Comparison of ENCODE assay signal across 17 cellular contexts in the genomic region with DNA sequence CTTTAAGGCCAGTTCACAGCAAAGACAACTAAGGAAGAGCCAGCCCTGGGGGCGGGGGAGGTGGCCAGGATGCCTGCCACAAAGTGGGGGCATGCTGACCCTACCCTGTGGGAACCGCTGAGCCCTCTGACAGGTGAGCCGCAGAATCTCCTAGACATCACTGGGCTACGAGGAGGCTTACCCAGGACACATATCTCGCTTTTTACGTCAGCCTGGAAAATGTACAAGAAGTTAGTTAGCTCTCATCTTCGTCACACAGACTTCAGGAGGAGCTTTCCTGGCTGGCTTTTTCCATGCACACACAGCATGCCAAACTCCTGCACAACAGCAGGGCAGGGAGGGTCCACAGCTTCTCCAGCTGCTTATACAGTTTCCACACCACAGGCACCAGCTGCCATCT.
A peak's percentile ranks its signal among the peaks of the same experiment; 100 is the strongest.
DNase-seq lines count a peak whose midpoint lies in the region; ATAC-seq and TF ChIP-seq lines count a peak whose summit lies in the region.
"Had no signal": no experiment of that assay in that cellular context is flagged by ENCODE, and none has a peak within 500 bp of the region (broad histone marks: within the 10 kb centered on the region; RNA-seq: fewer than 3 reads in every experiment).

No MANE protein-coding gene starts in this region.

- H3K36me3 ChIP-seq in body of pancreas (replicated peaks in 1 of 2; ENCODE audit: insufficient read depth in 1 of 2, low read depth in 2 of 2), result peaks cover 0 to 8% of the 10 kb centered on the region in 2 donors
- H3K36me3 ChIP-seq in lung (ENCODE audit: control insufficient read depth in 2 of 2, insufficient read depth in 2 of 2, low read length in 2 of 2), result peaks cover 2 to 5% of the 10 kb centered on the region in 2 donors
- H3K36me3 ChIP-seq in thoracic aorta, result no peaks in the 10 kb centered on the region
- no peaks in the 10 kb centered on the region for H3K36me3 ChIP-seq in psoas muscle (ENCODE audit: insufficient read depth in 1 of 2, low read depth in 1 of 2)

- H3K4me3 ChIP-seq in body of pancreas, result no peak overlapping the region
- no peak overlapping the region for H3K4me3 ChIP-seq in fibroblast of the aortic adventitia (ENCODE audit: low read depth, low read length)
- no peak overlapping the region for H3K4me3 ChIP-seq in lung
- no peak overlapping the region for H3K4me3 ChIP-seq in thoracic aorta
- no peak overlapping the region for H3K4me3 ChIP-seq in psoas muscle

- 77 to 86% methylated on average over 7 of the region's 7 CpGs for WGBS in body of pancreas, 2 donors
- WGBS in lung, 2 donors, result 89 to 92% methylated on average over 7 of the region's 7 CpGs
- WGBS in psoas muscle, 3 donors, result 89 to 96% (median 91%) methylated on average over 7 of the region's 7 CpGs

- intact Hi-C loops in body of pancreas (cut with DNase I), result no loop called here
- intact Hi-C loops in psoas muscle (cut with DNase I), result loop anchor here (5.0 to 10.0 kb wide), 3 partner anchors 128 to 385 kb away; partner anchors contain the start of genes ANKRD37 (in 1 of the 2), CCDC110 (in 1 of the 2) and LRP2BP (in 1 of the 2)

- DNase-seq in body of pancreas (no peak), fibroblast of the aortic adventitia (ENCODE audit: low read depth) (peak; percentile 51), lung (ENCODE audit: low spot score) (no peak), thoracic aorta (ENCODE audit: low spot score) (no peak), psoas muscle (no peak), SKM-1 treated with dmso at 0.1 percent for 144 hours (lab: John Stamatoyannopoulos, UW; ENCODE audit: unreplicated experiment) (no peak)
- DNase-seq: activated CD4-positive, alpha-beta T cell treated with anti-CD3 and anti-CD28 coated beads for 1 hour; activated CD8-positive, alpha-beta T cell treated with anti-CD3 and anti-CD28 coated beads, Interleukin-2, amount 10 ng/mL, durations not matched to agents 7 days and 5 days; cerebellar nuclear complex; H9; kidney glomerular epithelial cell; RPMI8226; small intestine; stimulated activated CD4-positive, alpha-beta T cell treated with anti-CD3 and anti-CD28 coated beads, Interleukin-2, amount 100 ng/mL, for 24 hours; T-helper 17 cell had no signal

- H3K9me3 ChIP-seq in body of pancreas (no peaks in the 10 kb centered on the region), lung (ENCODE audit: control insufficient read depth in 2 of 2, insufficient read depth in 1 of 2, low read length in 1 of 2) (no peaks in the 10 kb centered on the region), thoracic aorta (no peaks in the 10 kb centered on the region), psoas muscle (no peaks in the 10 kb centered on the region)

- peak overlapping the region in 1 of 4 donors; percentile 9 for H3K27ac ChIP-seq in body of pancreas
- H3K27ac ChIP-seq in lung (ENCODE audit: low read depth in 1 of 2, low read length in 1 of 2), result peak overlapping the region; percentile 5 to 11
- H3K27ac ChIP-seq in thoracic aorta, result peak overlapping the region; percentile 43 to 46
- no peak overlapping the region for H3K27ac ChIP-seq in psoas muscle

- H3K4me1 ChIP-seq in body of pancreas, result no peaks in the 10 kb centered on the region
- H3K4me1 ChIP-seq in lung (ENCODE audit: control insufficient read depth in 2 of 2, insufficient read depth in 2 of 2, low read length in 2 of 2), result no peaks in the 10 kb centered on the region
- peaks cover 12 to 42% of the 10 kb centered on the region in 2 donors for H3K4me1 ChIP-seq in thoracic aorta (ENCODE audit: control insufficient read depth in 1 of 2, low read depth in 2 of 2)
- peaks cover 4% of the 10 kb centered on the region for H3K4me1 ChIP-seq in psoas muscle

- ATAC-seq in body of pancreas (peak; percentile 8), lung (ENCODE audit: insufficient read depth, low FRiP score) (no peak), thoracic aorta (ENCODE audit: insufficient number of reproducible peaks, low FRiP score, low read depth) (no peak), psoas muscle (no peak)
- no peak for ATAC-seq in activated CD4-positive, CD25-positive, alpha-beta regulatory T cell treated with anti-CD3 and anti-CD28 coated beads, Interleukin-2, amount 50 U/mL, for 24 hours
- ATAC-seq: activated CD8-positive, alpha-beta T cell treated with anti-CD3 and anti-CD28 coated beads, Interleukin-2, amount 10 ng/mL, durations not matched to agents 7 days and 5 days; activated naive CD4-positive, alpha-beta T cell treated with anti-CD3 and anti-CD28 coated beads, Interleukin-2, amount 50 U/mL, for 72 hours; T-helper 17 cell had no signal

- H3K27me3 ChIP-seq in body of pancreas, result no peaks in the 10 kb centered on the region
- H3K27me3 ChIP-seq in lung (ENCODE audit: control insufficient read depth, insufficient read depth), result no peaks in the 10 kb centered on the region
- H3K27me3 ChIP-seq in thoracic aorta (replicated peaks; ENCODE audit: insufficient read depth), result no peaks in the 10 kb centered on the region
- H3K27me3 ChIP-seq in psoas muscle (ENCODE audit: insufficient read depth in 3 of 3, low read length in 2 of 3), result no peaks in the 10 kb centered on the region

- no peak for TF ChIP-seq POLR2A in body of pancreas (IDR thresholded peaks at IDR 0.05)

- no peak for TF ChIP-seq CTCF in body of pancreas (IDR thresholded peaks at IDR 0.05)
- no peak for TF ChIP-seq CTCF in fibroblast of the aortic adventitia (IDR thresholded peaks at IDR 0.05; ENCODE audit: insufficient read depth, low read length)
- TF ChIP-seq CTCF in lung (IDR thresholded peaks at IDR 0.05; ENCODE audit: control extremely low read depth, extremely low read depth), result no peak
- TF ChIP-seq CTCF in thoracic aorta (IDR thresholded peaks at IDR 0.05), result no peak
- TF ChIP-seq CTCF in psoas muscle (IDR thresholded peaks at IDR 0.05), result no peak
